In the genomic region with DNA sequence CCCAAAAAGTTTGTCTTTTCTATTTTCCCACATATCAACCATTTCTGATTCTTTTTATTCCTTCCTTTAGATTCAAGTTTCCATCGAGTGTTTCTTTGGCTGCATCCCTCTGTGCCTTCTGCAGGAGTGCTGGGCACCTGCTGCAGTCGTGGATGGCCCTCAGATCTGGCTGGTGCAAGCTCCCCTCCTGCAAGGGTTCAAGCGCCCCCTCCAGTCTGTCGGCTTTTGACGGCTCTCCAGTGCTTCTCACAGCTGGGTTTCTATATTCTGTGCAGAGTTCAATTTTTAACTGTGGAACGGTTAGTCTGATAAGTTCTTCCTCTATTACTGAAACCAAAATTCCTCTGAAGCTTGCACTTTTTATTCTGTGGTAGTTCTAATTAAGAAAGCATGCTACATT, we compare ENCODE assay signal across 1 cellular context.
TF ChIP-seq lines count a peak whose summit lies in the region.

No MANE protein-coding gene starts in this region.

TF ChIP-seq in WTC11, 78 proteins besides CTCF, POLR2A, EP300 and RAD21 (continued from another document):
- TF ChIP-seq HMGXB4 (CRISPR knock-in tag; IDR thresholded peaks at IDR 0.05) (no peak), ELF4 (CRISPR knock-in tag; IDR thresholded peaks at IDR 0.05; ENCODE audit: low read depth) (no peak), ETV6 (CRISPR knock-in tag; IDR thresholded peaks at IDR 0.05) (no peak), FOXJ3 (CRISPR knock-in tag; IDR thresholded peaks at IDR 0.05; ENCODE audit: borderline replicate concordance) (no peak)
- TF ChIP-seq, protein P1, sequence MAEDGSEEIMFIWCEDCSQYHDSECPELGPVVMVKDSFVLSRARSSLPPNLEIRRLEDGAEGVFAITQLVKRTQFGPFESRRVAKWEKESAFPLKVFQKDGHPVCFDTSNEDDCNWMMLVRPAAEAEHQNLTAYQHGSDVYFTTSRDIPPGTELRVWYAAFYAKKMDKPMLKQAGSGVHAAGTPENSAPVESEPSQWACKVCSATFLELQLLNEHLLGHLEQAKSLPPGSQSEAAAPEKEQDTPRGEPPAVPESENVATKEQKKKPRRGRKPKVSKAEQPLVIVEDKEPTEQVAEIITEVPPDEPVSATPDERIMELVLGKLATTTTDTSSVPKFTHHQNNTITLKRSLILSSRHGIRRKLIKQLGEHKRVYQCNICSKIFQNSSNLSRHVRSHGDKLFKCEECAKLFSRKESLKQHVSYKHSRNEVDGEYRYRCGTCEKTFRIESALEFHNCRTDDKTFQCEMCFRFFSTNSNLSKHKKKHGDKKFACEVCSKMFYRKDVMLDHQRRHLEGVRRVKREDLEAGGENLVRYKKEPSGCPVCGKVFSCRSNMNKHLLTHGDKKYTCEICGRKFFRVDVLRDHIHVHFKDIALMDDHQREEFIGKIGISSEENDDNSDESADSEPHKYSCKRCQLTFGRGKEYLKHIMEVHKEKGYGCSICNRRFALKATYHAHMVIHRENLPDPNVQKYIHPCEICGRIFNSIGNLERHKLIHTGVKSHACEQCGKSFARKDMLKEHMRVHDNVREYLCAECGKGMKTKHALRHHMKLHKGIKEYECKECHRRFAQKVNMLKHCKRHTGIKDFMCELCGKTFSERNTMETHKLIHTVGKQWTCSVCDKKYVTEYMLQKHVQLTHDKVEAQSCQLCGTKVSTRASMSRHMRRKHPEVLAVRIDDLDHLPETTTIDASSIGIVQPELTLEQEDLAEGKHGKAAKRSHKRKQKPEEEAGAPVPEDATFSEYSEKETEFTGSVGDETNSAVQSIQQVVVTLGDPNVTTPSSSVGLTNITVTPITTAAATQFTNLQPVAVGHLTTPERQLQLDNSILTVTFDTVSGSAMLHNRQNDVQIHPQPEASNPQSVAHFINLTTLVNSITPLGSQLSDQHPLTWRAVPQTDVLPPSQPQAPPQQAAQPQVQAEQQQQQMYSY (CRISPR knock-in tag; IDR thresholded peaks at IDR 0.05): no peak
- TF ChIP-seq, protein P2, sequence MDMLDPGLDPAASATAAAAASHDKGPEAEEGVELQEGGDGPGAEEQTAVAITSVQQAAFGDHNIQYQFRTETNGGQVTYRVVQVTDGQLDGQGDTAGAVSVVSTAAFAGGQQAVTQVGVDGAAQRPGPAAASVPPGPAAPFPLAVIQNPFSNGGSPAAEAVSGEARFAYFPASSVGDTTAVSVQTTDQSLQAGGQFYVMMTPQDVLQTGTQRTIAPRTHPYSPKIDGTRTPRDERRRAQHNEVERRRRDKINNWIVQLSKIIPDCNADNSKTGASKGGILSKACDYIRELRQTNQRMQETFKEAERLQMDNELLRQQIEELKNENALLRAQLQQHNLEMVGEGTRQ (CRISPR knock-in tag; IDR thresholded peaks at IDR 0.05): no peak
